Comparison of ENCODE assay signal across 14 cellular contexts in the genomic region with DNA sequence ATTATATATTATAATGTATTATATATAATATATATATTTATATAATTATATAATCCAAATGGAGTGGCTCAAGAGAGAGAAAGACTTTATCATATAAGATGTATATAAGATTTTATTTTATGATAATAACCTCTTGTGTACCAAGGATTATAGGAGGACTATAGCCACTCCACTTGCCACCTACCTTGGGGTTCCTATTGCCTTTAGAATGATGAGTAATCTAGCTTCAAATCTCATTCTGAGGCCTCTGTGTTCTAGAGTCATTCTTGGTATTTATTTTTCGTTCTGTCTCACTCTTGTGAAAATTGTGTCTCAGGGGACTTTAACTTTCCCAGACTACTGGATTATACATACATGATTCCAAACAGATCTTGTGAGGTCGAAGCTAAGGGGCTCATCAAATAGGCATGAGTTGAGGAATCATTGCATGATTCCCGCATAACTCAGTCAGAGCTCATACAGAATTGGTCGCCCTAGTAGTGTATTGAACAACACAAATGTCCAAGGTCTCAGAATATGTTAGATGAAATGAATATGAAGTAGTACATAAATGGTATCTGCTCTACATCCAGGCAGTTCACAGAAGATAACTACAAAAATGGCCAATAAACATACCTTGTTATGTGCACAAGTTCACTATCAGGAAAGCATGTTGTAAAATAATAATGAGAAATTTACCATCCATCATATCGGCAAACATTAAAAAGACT.
"Had no signal": no experiment of that assay in that cellular context is flagged by ENCODE, and none has a peak within 500 bp of the region (broad histone marks: within the 10 kb centered on the region; RNA-seq: fewer than 3 reads in every experiment).

No MANE protein-coding gene starts in this region.

- H3K9me3 Mint-ChIP-seq: activated CD4-positive, alpha-beta T cell treated with anti-CD3 and anti-CD28 coated beads, Interleukin-2, amount 10 ng/mL, durations not matched to agents 7 days and 5 days; activated naive CD4-positive, alpha-beta T cell treated with anti-CD3 and anti-CD28 coated beads for 36 hours; activated T-helper 2 cell treated with anti-CD3 and anti-CD28 coated beads, Interferon-gamma antibody, Interleukin-2, Interleukin-4, amounts not matched to agents 10 μg/mL and 5 μg/mL and 100 μg/mL, durations not matched to agents 14 hours and 24 hours and 36 hours; dendritic cell treated with granulocyte-macrophage colony-stimulating factor and Interleukin-4, amounts not matched to agents 40 ng/mL and 50 ng/mL, for 4 days; memory B cell had no signal

- H3K4me1 Mint-ChIP-seq: activated CD4-positive, alpha-beta T cell treated with anti-CD3 and anti-CD28 coated beads, Interleukin-2, amount 10 ng/mL, durations not matched to agents 7 days and 5 days; memory B cell; T-cell; WTC11 had no signal

- H3K27me3 Mint-ChIP-seq: activated CD4-positive, alpha-beta T cell treated with anti-CD3 and anti-CD28 coated beads, Interleukin-2, amount 10 ng/mL, durations not matched to agents 7 days and 5 days; dendritic cell treated with granulocyte-macrophage colony-stimulating factor and Interleukin-4, amounts not matched to agents 40 ng/mL and 50 ng/mL, for 4 days; memory B cell; T-cell had no signal

- DNase-seq: activated CD4-positive, alpha-beta T cell treated with anti-CD3 and anti-CD28 coated beads, Interleukin-2, amount 10 ng/mL, durations not matched to agents 7 days and 5 days; activated naive CD4-positive, alpha-beta T cell treated with anti-CD3 and anti-CD28 coated beads for 36 hours; activated T-cell treated with anti-CD3 and anti-CD28 coated beads for 4 hours; effector memory CD4-positive, alpha-beta T cell; esophagus squamous epithelium; heart right ventricle; occipital lobe; stomach; T-cell; trophoblast cell had no signal

- H3K27ac Mint-ChIP-seq: activated CD4-positive, alpha-beta T cell treated with anti-CD3 and anti-CD28 coated beads, Interleukin-2, amount 10 ng/mL, durations not matched to agents 7 days and 5 days; activated naive CD4-positive, alpha-beta T cell treated with anti-CD3 and anti-CD28 coated beads for 36 hours; activated T-helper 2 cell treated with anti-CD3 and anti-CD28 coated beads, Interferon-gamma antibody, Interleukin-2, Interleukin-4, amounts not matched to agents 10 μg/mL and 5 μg/mL and 100 μg/mL, durations not matched to agents 14 hours and 24 hours and 36 hours; dendritic cell treated with granulocyte-macrophage colony-stimulating factor and Interleukin-4, amounts not matched to agents 40 ng/mL and 50 ng/mL, for 4 days; memory B cell; T-cell; WTC11 had no signal

- ATAC-seq: heart right ventricle, T-cell, WTC11 had no signal

- H3K36me3 Mint-ChIP-seq: memory B cell, T-cell, WTC11 had no signal

- H3K4me3 Mint-ChIP-seq: activated CD4-positive, alpha-beta T cell treated with anti-CD3 and anti-CD28 coated beads, Interleukin-2, amount 10 ng/mL, durations not matched to agents 7 days and 5 days; activated naive CD4-positive, alpha-beta T cell treated with anti-CD3 and anti-CD28 coated beads for 36 hours; dendritic cell treated with granulocyte-macrophage colony-stimulating factor and Interleukin-4, amounts not matched to agents 40 ng/mL and 50 ng/mL, for 4 days; memory B cell; T-cell; WTC11 had no signal
